9 cellular contexts compared by ENCODE assay signal in the genomic region with DNA sequence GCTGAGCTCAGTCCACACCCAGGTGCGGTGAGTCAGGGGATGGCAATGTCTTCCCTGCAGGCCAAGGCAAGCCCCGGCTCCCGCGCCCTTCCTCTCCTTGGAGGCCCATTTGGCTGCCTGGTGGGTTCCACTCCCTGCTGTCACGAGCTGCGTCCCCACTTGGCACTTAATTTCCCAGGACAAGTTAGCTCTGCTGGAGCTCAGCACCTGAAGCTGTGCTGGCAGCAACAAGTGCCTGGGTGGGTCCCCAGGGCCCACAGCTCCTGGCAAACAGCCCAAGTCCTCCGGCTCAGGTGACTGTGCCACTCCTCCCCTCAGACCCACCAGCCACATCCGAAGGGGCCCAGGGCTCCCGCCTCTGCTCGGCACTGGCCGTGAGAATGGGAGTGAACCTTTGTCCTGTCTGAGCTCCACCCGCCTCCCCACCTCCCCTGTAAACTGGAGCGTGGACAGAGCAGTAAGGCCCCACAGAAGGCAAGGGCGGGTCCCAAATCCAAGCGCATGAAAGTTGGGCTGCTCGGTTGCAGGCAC. TPM values are rescaled to one million over a fixed set of nuclear protein-coding genes. Genes with fewer than 3 reads are reported as not detected.
DNase-seq lines count a peak whose midpoint lies in the region; ATAC-seq and TF ChIP-seq lines count a peak whose summit lies in the region.
"Had no signal": no experiment of that assay in that cellular context is flagged by ENCODE, and none has a peak within 500 bp of the region (broad histone marks: within the 10 kb centered on the region; RNA-seq: fewer than 3 reads in every experiment).

No MANE protein-coding gene starts in this region.

- no peak for TF ChIP-seq CTCF in RWPE2 (IDR thresholded peaks at IDR 0.05; ENCODE audit: poor library complexity, severe bottlenecking)
- TF ChIP-seq CTCF in kidney epithelial cell (IDR thresholded peaks at IDR 0.05; ENCODE audit: insufficient read depth, low read length, poor library complexity, severe bottlenecking), result no peak
- no peak for TF ChIP-seq CTCF in uterus (IDR thresholded peaks at IDR 0.05)

- TF ChIP-seq POLR2A in uterus (IDR thresholded peaks at IDR 0.05), result no peak

- peak; percentile 51 to 80 for DNase-seq in NCI-H187 (lab: John Stamatoyannopoulos, UW)
- DNase-seq in NCI-H187 treated with DMSO at 0.1 percent for 48 hours (lab: John Stamatoyannopoulos, UW), result no peak
- no peak for DNase-seq in RWPE2 (ENCODE audit: low spot score)
- DNase-seq in kidney epithelial cell (ENCODE audit: low read depth), result peak; percentile 74
- DNase-seq in ureter (ENCODE audit: low spot score), result peak; percentile 91
- no peak for DNase-seq in NCI-H510A (lab: John Stamatoyannopoulos, UW)
- no peak for DNase-seq in uterus
- DNase-seq: T-helper 17 cell had no signal

- intact Hi-C loops in uterus (cut with DNase I; ENCODE audit: low total_unique reads), result no loop called here

- no peaks in the 10 kb centered on the region for H3K27me3 ChIP-seq in RWPE2 (ENCODE audit: insufficient read depth, poor library complexity, severe bottlenecking)
- H3K27me3 ChIP-seq in kidney epithelial cell (ENCODE audit: control insufficient read depth, insufficient read depth, low read length), result no peaks in the 10 kb centered on the region
- no peaks in the 10 kb centered on the region for H3K27me3 ChIP-seq in uterus

- ATAC-seq in RWPE2 (ENCODE audit: low read depth), result peak; percentile 69
- no peak for ATAC-seq in HG03025 (IDR thresholded peaks at IDR 0.05; ENCODE audit: low FRiP score, unreplicated experiment)
- ATAC-seq: T-helper 17 cell had no signal

- H3K9me3 ChIP-seq in RWPE2 (ENCODE audit: severe bottlenecking), result no peaks in the 10 kb centered on the region
- H3K9me3 ChIP-seq in uterus, result no peaks in the 10 kb centered on the region

- peaks cover 86% of the 10 kb centered on the region for H3K36me3 ChIP-seq in RWPE2 (ENCODE audit: low read depth)
- H3K36me3 ChIP-seq in kidney epithelial cell (ENCODE audit: control insufficient read depth, insufficient read depth, low read length), result peaks cover 6% of the 10 kb centered on the region
- H3K36me3 ChIP-seq in uterus, result no peaks in the 10 kb centered on the region

- H3K4me3 ChIP-seq in RWPE2 (ENCODE audit: severe bottlenecking), result no peak overlapping the region
- H3K4me3 ChIP-seq in kidney epithelial cell (ENCODE audit: low read depth, low read length), result no peak overlapping the region
- H3K4me3 ChIP-seq in uterus, result no peak overlapping the region

- H3K4me1 ChIP-seq in RWPE2 (ENCODE audit: insufficient read depth, poor library complexity, severe bottlenecking), result peaks cover 53% of the 10 kb centered on the region
- H3K4me1 ChIP-seq in uterus, result peaks cover 0 to 10% of the 10 kb centered on the region in 2 donors

- H3K27ac ChIP-seq in RWPE2 (ENCODE audit: poor library complexity, severe bottlenecking), result peak overlapping the region; percentile 99
- H3K27ac ChIP-seq in uterus, result no peak overlapping the region

RNA-seq across cellular contexts. Expression of gene LAMA5, which starts 16.9 kb away (rescaled TPM):
- total RNA-seq in kidney epithelial cell (359 and 455 TPM in 2 replicates), ureter (433 TPM), uterus (100 to 1,000 TPM in 2 of 4 donors, 10 to 100 TPM in 2; 50.6 to 375 (median 90.8) TPM)

RNA-seq across cellular contexts. Expression of gene RPS21, which starts 36.7 kb away (rescaled TPM):
- total RNA-seq in kidney epithelial cell (3,089 and 5,743 TPM in 2 replicates), ureter (1,691 TPM), uterus (over 10,000 TPM in 1 of 4 donors, 1,000 to 10,000 TPM in 3; 1,151 to 14,756 (median 1,928) TPM)

RNA-seq across cellular contexts. Expression of gene ADRM1, which starts 47.4 kb away (rescaled TPM):
- 193 and 216 TPM in 2 replicates for total RNA-seq in kidney epithelial cell
- total RNA-seq in ureter, result 72.6 TPM
- total RNA-seq in uterus, result 10 to 100 TPM; 42.9 to 82.7 (median 60.9) TPM

RNA-seq across cellular contexts. Expression of gene CABLES2, which starts 56.9 kb away (rescaled TPM):
- total RNA-seq in kidney epithelial cell (6.9 and 8.1 TPM in 2 replicates), ureter (4.0 TPM), uterus (10 to 100 TPM in 1 of 4 donors, 1 to 10 TPM in 2, under 1 TPM in 1; 0.29 to 10.6 (median 2.6) TPM)

Comparison
In these comparisons a context has a peak if more than half of its experiments do, and no peak if none do; other contexts are left out.
1. DNase-seq: peak in NCI-H187 (2 of 2), kidney epithelial cell (single experiment) and ureter (single experiment); none in NCI-H187 treated with DMSO at 0.1 percent for 48 hours (single experiment), RWPE2 (single experiment), NCI-H510A (single experiment) and uterus (0 of 2).